ENCODE assay signal across 8 cellular contexts in the genomic region with DNA sequence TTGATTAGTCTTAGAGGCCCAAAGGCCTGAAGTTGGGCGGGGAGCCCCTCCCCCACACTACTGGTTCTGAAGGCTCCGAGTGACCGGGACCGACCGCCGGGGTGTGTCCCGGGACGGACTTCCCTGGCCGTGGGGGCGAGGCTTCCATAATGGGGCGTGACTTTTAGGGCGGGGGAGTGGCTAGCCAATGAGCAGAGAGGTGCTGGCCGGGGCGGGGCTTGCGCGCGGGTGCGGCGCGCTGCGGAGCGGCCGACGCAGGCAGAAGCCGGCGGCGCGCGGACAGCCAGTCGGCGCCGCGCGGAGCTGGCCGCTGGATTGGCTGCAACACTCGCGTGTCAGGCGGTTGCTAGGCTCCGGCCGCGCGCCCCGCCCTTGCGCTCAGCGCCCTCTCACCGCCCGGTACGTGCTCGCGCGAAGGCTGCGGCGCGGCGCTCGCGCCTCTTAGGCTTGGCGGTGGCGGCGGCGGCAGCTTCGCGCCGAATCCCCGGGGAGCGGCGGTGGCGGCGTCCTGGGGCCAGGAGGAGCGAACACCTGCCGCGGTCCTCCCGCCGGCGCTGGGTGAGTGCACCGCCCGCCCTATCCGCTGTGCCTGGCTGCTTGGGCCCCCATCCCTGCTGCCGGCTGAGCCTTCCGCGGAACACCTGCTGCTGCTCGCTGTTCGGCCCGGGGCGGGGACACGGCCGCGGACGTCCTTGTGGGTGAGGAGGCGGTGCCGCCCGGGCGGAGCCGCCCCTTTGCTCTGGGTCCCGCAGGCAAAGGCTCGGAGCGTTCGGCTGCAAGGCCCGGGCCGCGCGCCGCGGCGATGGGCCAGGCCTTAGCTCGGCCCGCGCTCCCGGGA. TPM values are rescaled to one million over a fixed set of nuclear protein-coding genes. Genes with fewer than 3 reads are reported as not detected.
DNase-seq lines count a peak whose midpoint lies in the region; TF ChIP-seq lines count a peak whose summit lies in the region.

A gene (plus strand): TSS at position 392 of the 838 bp plus-strand sequence. CDS start 40,268 bp downstream, outside the sequence.

- DNase-seq in CMK (ENCODE audit: low read depth): peak; percentile 85
- peak; percentile 99 for DNase-seq in GM20000 (ENCODE audit: low spot score)
- DNase-seq in HT-29 (ENCODE audit: low spot score): peak; percentile 94
- peak; percentile 88 for DNase-seq in NK-92 treated with Interleukin-12 subunit alpha and Interleukin-12 subunit beta, amount 100 ng/mL, for 24 hours (lab: John Stamatoyannopoulos, UW)
- peak; percentile 98 for DNase-seq in activated CD8-positive, alpha-beta memory T cell treated with anti-CD3 and anti-CD28 coated beads for 24 hours
- DNase-seq in effector CD4-positive, alpha-beta T cell: peak; percentile 90
- DNase-seq in lung microvascular endothelial cell (ENCODE audit: low read depth in 2 of 2): peak; percentile 98
- peak; percentile 86 to 94 (median 87) for DNase-seq in stimulated activated CD4-positive, alpha-beta T cell treated with anti-CD3 and anti-CD28 coated beads, TNF-alpha, amount 100 ng/mL, for 4 hours (ENCODE audit: low read depth in 3 of 3)

- no peak for TF ChIP-seq CTCF in GM20000 (IDR thresholded peaks at IDR 0.05; ENCODE audit: extremely low read depth, missing control alignments)

RNA-seq across cellular contexts. Expression of the gene that starts here (rescaled TPM):
- total RNA-seq in HT-29 (2014; rRNA removed; shearing (Covaris generic)): 64.2 and 72.9 TPM in 2 replicates
- total RNA-seq in lung microvascular endothelial cell: 23.1 and 26.2 TPM in 2 replicates

Comparison
In these comparisons a context has a peak if more than half of its experiments do, and no peak if none do; other contexts are left out.
1. Peak in every context shown above with its lines: DNase-seq.